In genomic region chr15:101123222-101123910, GRCh38 we compare ENCODE assay signal across 14 cellular contexts.
DNase-seq lines count a peak whose midpoint lies in the region; TF ChIP-seq lines count a peak whose summit lies in the region.
"Had no signal": no experiment of that assay in that cellular context is flagged by ENCODE, and none has a peak within 500 bp of the region (broad histone marks: within the 10 kb centered on the region; RNA-seq: fewer than 3 reads in every experiment).

No MANE protein-coding gene starts in this region.

- H3K27ac Mint-ChIP-seq in CD8-positive, alpha-beta memory T cell: peak overlapping the region in 5 of 8 donors; percentile 1 to 71 (median 60)
- H3K27ac Mint-ChIP-seq in activated T-helper 1 cell treated with anti-CD3 and anti-CD28 coated beads, Interleukin-12 subunit alpha, Interleukin-12 subunit beta, Interleukin-2, Interleukin-4 antibody, amounts not matched to agents 30 ng/mL and 10 ng/mL and 1 ng/mL, durations not matched to agents 14 hours and 24 hours and 36 hours: peak overlapping the region; percentile 70
- H3K27ac Mint-ChIP-seq: CD4-positive, alpha-beta T cell had no signal

- H3K36me3 ChIP-seq in ACC112 (ENCODE audit: insufficient read depth, low read length) (no peaks in the 10 kb centered on the region), ovary (no peaks in the 10 kb centered on the region)
- no peaks in the 10 kb centered on the region for H3K36me3 ChIP-seq in CD8-positive, alpha-beta memory T cell (ENCODE audit: insufficient read depth, low read length)
- H3K36me3 ChIP-seq: gastroesophageal sphincter had no signal

- POLR2A ChIA-PET in CD8-positive, alpha-beta memory T cell (lab: Charles Lee): no interaction called here
- POLR2A ChIA-PET in RWPE1 (lab: Yijun Ruan, JAX; ENCODE audit: low non-redundant PET): no interaction called here

- no peaks in the 10 kb centered on the region for H3K79me2 ChIP-seq in ACC112 (ENCODE audit: control insufficient read depth, insufficient read depth, low read length, unreplicated experiment)

- peak overlapping the region in 1 of 7 donors; percentile 16 for H3K4me3 Mint-ChIP-seq in CD8-positive, alpha-beta memory T cell
- peak overlapping the region; percentile 6 for H3K4me3 Mint-ChIP-seq in activated T-helper 1 cell treated with anti-CD3 and anti-CD28 coated beads, Interleukin-12 subunit alpha, Interleukin-12 subunit beta, Interleukin-2, Interleukin-4 antibody, amounts not matched to agents 30 ng/mL and 10 ng/mL and 1 ng/mL, durations not matched to agents 14 hours and 24 hours and 36 hours
- H3K4me3 Mint-ChIP-seq: CD4-positive, alpha-beta T cell had no signal

- H3K4me1 ChIP-seq in ACC112 (ENCODE audit: control insufficient read depth, insufficient read depth, low read length, unreplicated experiment): peaks cover 73% of the 10 kb centered on the region
- H3K4me1 ChIP-seq in CD8-positive, alpha-beta memory T cell (ENCODE audit: insufficient read depth, low read length): peaks cover 24% of the 10 kb centered on the region
- H3K4me1 ChIP-seq in ovary (ENCODE audit: insufficient read depth): peaks cover 18% of the 10 kb centered on the region

- no peak for TF ChIP-seq POLR2A in ovary (IDR thresholded peaks at IDR 0.05)

- peak in 1 of 5 donors; percentile 12 for DNase-seq in CD8-positive, alpha-beta memory T cell
- DNase-seq in activated T-helper 1 cell treated with anti-CD3 and anti-CD28 coated beads, Interleukin-12 subunit alpha, Interleukin-12 subunit beta, Interleukin-2, Interleukin-4 antibody, amounts not matched to agents 30 ng/mL and 10 ng/mL and 1 ng/mL, durations not matched to agents 14 hours and 24 hours and 36 hours (ENCODE audit: low spot score): no peak
- DNase-seq in fibroblast of villous mesenchyme (ENCODE audit: low read depth): peak; percentile 87
- no peak for DNase-seq in foreskin melanocyte
- no peak for DNase-seq in islet precursor cell
- DNase-seq in RWPE1 (ENCODE audit: low spot score): no peak
- DNase-seq in ovary: no peak
- DNase-seq: activated effector memory CD4-positive, alpha-beta T cell treated with anti-CD3 and anti-CD28 coated beads, Interleukin-2, amount 50 U/mL, for 16 hours; CD4-positive, alpha-beta T cell; NCI-H1092; NCI-H446 had no signal

- H3K27ac ChIP-seq in ACC112 (ENCODE audit: low read depth, low read length): peak overlapping the region; percentile 99
- no peak overlapping the region for H3K27ac ChIP-seq in CD8-positive, alpha-beta memory T cell (ENCODE audit: low read depth, low read length)
- H3K27ac ChIP-seq in RWPE1: no peak overlapping the region
- H3K27ac ChIP-seq in ovary: no peak overlapping the region
- H3K27ac ChIP-seq: gastroesophageal sphincter had no signal

- intact Hi-C loops in activated T-helper 1 cell treated with anti-CD3 and anti-CD28 coated beads, Interleukin-12 subunit alpha, Interleukin-12 subunit beta, Interleukin-2, Interleukin-4 antibody, amounts not matched to agents 30 ng/mL and 10 ng/mL and 1 ng/mL, durations not matched to agents 14 hours and 24 hours and 36 hours (cut with micrococcal nuclease): no loop called here
- intact Hi-C loops in ovary (cut with DNase I): loop anchor here in 2 of 4 donors (5.0 to 10.0 kb wide), 3 partner anchors 61 to 131 kb away; partner anchors contain the start of gene CHSY1 (in 2 of the 2)

- CTCF ChIA-PET in CD8-positive, alpha-beta memory T cell (lab: Charles Lee): interaction anchor here (0.9 kb wide), 1 partner anchor 115 kb away, joined by 3 read pairs; no protein-coding TSS in a partner anchor
- CTCF ChIA-PET in RWPE1 (lab: Yijun Ruan, JAX): no interaction called here

- TF ChIP-seq EP300 in ovary (IDR thresholded peaks at IDR 0.05): no peak

- H3K27me3 Mint-ChIP-seq in CD8-positive, alpha-beta memory T cell: peaks cover 0 to 1% of the 10 kb centered on the region in 2 donors
- H3K27me3 Mint-ChIP-seq in activated T-helper 1 cell treated with anti-CD3 and anti-CD28 coated beads, Interleukin-12 subunit alpha, Interleukin-12 subunit beta, Interleukin-2, Interleukin-4 antibody, amounts not matched to agents 30 ng/mL and 10 ng/mL and 1 ng/mL, durations not matched to agents 14 hours and 24 hours and 36 hours (ENCODE audit: insufficient read depth): no peaks in the 10 kb centered on the region
- H3K27me3 Mint-ChIP-seq: CD4-positive, alpha-beta T cell had no signal

- H2AFZ ChIP-seq in ACC112 (ENCODE audit: low read length, unreplicated experiment): no peak overlapping the region

- H3K4me3 ChIP-seq in ACC112 (ENCODE audit: low read depth, low read length) (no peak overlapping the region), fibroblast of villous mesenchyme (ENCODE audit: low read depth, low read length) (no peak overlapping the region), ovary (no peak overlapping the region)
- no peak overlapping the region for H3K4me3 ChIP-seq in CD8-positive, alpha-beta memory T cell (ENCODE audit: low read length)
- H3K4me3 ChIP-seq: coronary artery, gastroesophageal sphincter had no signal

- TF ChIP-seq CTCF in fibroblast of villous mesenchyme (IDR thresholded peaks at IDR 0.05; ENCODE audit: insufficient read depth, low read depth, low read length) (no peak), RWPE1 (conservative IDR thresholded peaks at IDR 0.05; ENCODE audit: low read depth) (no peak), ovary (IDR thresholded peaks at IDR 0.05) (no peak)

- no peaks in the 10 kb centered on the region for H3K9me3 ChIP-seq in CD8-positive, alpha-beta memory T cell (ENCODE audit: low read length)
- no peaks in the 10 kb centered on the region for H3K9me3 ChIP-seq in ovary
- H3K9me3 ChIP-seq: gastroesophageal sphincter had no signal

- H3K27me3 ChIP-seq in ACC112 (ENCODE audit: insufficient read depth, low read length) (no peaks in the 10 kb centered on the region), ovary (no peaks in the 10 kb centered on the region)
- H3K27me3 ChIP-seq in CD8-positive, alpha-beta memory T cell (ENCODE audit: insufficient read depth, low read length, poor library complexity, severe bottlenecking): no peaks in the 10 kb centered on the region
- H3K27me3 ChIP-seq: gastroesophageal sphincter had no signal

- no peaks in the 10 kb centered on the region for H3K9me3 Mint-ChIP-seq in CD8-positive, alpha-beta memory T cell
- no peaks in the 10 kb centered on the region for H3K9me3 Mint-ChIP-seq in activated T-helper 1 cell treated with anti-CD3 and anti-CD28 coated beads, Interleukin-12 subunit alpha, Interleukin-12 subunit beta, Interleukin-2, Interleukin-4 antibody, amounts not matched to agents 30 ng/mL and 10 ng/mL and 1 ng/mL, durations not matched to agents 14 hours and 24 hours and 36 hours
- H3K9me3 Mint-ChIP-seq: CD4-positive, alpha-beta T cell had no signal

- H3K36me3 Mint-ChIP-seq in CD8-positive, alpha-beta memory T cell: no peaks in the 10 kb centered on the region
- peaks cover 16% of the 10 kb centered on the region for H3K36me3 Mint-ChIP-seq in activated T-helper 1 cell treated with anti-CD3 and anti-CD28 coated beads, Interleukin-12 subunit alpha, Interleukin-12 subunit beta, Interleukin-2, Interleukin-4 antibody, amounts not matched to agents 30 ng/mL and 10 ng/mL and 1 ng/mL, durations not matched to agents 14 hours and 24 hours and 36 hours (ENCODE audit: low read depth)

- peaks cover 42 to 55% (median 46%) of the 10 kb centered on the region in 3 donors for H3K4me1 Mint-ChIP-seq in CD8-positive, alpha-beta memory T cell
- peaks cover 67% of the 10 kb centered on the region for H3K4me1 Mint-ChIP-seq in activated T-helper 1 cell treated with anti-CD3 and anti-CD28 coated beads, Interleukin-12 subunit alpha, Interleukin-12 subunit beta, Interleukin-2, Interleukin-4 antibody, amounts not matched to agents 30 ng/mL and 10 ng/mL and 1 ng/mL, durations not matched to agents 14 hours and 24 hours and 36 hours (ENCODE audit: low read depth)

- WGBS in ovary, 3 donors: 95 to 97% (median 96%) methylated on average over 6 of the region's 6 CpGs
